In the genomic region with DNA sequence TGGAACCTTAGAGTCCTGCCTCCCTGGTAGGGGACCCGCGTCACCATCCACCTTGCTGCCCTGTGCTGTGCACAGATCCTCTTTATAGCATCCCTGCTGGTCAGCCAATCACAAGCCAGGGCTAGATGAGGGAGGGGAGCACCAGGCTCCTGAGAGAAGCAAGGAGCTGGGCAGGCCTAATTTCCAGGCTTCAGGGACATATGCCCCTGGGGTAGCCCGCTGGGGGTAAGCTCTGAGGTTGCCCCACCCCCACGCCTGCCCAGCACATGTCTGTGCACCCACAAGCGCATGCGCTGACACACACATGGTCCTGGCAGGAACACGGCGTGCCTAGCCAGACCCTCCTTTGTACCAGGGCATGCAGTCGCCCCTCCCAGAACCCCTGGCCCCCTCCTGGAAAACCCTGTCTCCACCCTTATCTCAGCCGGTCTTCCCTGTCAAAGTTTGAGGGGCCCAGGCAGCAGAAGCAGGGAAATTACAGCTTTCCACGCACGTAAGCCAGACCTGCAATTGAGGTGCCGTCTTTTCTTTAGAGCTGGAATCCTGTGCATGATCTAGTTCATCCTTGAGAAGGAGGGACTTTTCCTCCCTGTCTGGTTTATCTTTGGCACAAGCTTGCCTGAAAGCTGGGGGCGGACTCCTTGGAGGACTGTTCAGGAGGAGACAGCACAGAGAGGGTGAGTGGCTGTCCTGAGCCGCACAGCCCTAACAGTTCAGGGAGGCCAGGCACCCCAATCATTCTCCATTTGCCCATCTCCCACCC, we compare ENCODE assay signal across 23 cellular contexts. TPM values are rescaled to one million over a fixed set of nuclear protein-coding genes. Genes with fewer than 3 reads are reported as not detected.
DNase-seq lines count a peak whose midpoint lies in the region; ATAC-seq, FAIRE-seq and TF ChIP-seq lines count a peak whose summit lies in the region.
"Had no signal": no experiment of that assay in that cellular context is flagged by ENCODE, and none has a peak within 500 bp of the region (broad histone marks: within the 10 kb centered on the region; RNA-seq: fewer than 3 reads in every experiment).

No MANE protein-coding gene starts in this region.

- no peaks in the 10 kb centered on the region for H3K4me1 ChIP-seq in Peyer's patch
- H3K4me1 ChIP-seq in kidney (ENCODE audit: control insufficient read depth in 1 of 2, insufficient read depth in 1 of 2, low read depth in 1 of 2, low read length in 2 of 2), result no peaks in the 10 kb centered on the region
- H3K4me1 ChIP-seq: stomach had no signal

- TF ChIP-seq POLR2A in Peyer's patch (IDR thresholded peaks at IDR 0.05), result no peak

- DNase-seq in activated T-cell treated with anti-CD3 and anti-CD28 coated beads, Interleukin-2, amount 50 U/mL, for 1 hour, result peak; percentile 16
- DNase-seq in activated T-cell treated with anti-CD3 and anti-CD28 coated beads, Interleukin-2, amount 50 U/mL, for 48 hours, result no peak
- DNase-seq in Peyer's patch (peak in 2 of 3 donors; percentile 29 to 35), kidney (peak; percentile 35), putamen (ENCODE audit: low spot score) (peak; percentile 33), NAMALWA (ENCODE audit: low spot score) (no peak)
- DNase-seq: ACHN; activated effector memory CD4-positive, alpha-beta T cell treated with anti-CD3 and anti-CD28 coated beads, Interleukin-2, amount 50 U/mL, for 16 hours; cortex of kidney; DMS79; mesendoderm; NCI-H1930; NCI-H345; stomach; SW 1271 had no signal

- no peak for FAIRE-seq in kidney (lab: Jason Lieb, UNC)
- FAIRE-seq: urothelium cell line had no signal

- intact Hi-C loops in kidney (cut with DNase I), result no loop called here

- H3K27ac ChIP-seq in Peyer's patch (no peak overlapping the region), kidney (ENCODE audit: low read depth in 2 of 2, low read length in 2 of 2) (no peak overlapping the region)
- H3K27ac ChIP-seq: right atrium auricular region, stomach had no signal

- H3K9ac ChIP-seq in kidney (ENCODE audit: low read length in 2 of 2), result no peak overlapping the region

- no peak overlapping the region for H3K4me3 ChIP-seq in Peyer's patch
- H3K4me3 ChIP-seq in kidney (ENCODE audit: low read length in 2 of 2), result no peak overlapping the region
- H3K4me3 ChIP-seq: GM23338, right atrium auricular region, stomach had no signal

- H3K9me3 ChIP-seq in Peyer's patch, result no peaks in the 10 kb centered on the region
- H3K9me3 ChIP-seq in kidney (ENCODE audit: control insufficient read depth in 1 of 2, low read length in 2 of 2), result no peaks in the 10 kb centered on the region
- H3K9me3 ChIP-seq: right atrium auricular region, stomach had no signal

- TF ChIP-seq CTCF in Peyer's patch (IDR thresholded peaks at IDR 0.05), result no peak
- no peak for TF ChIP-seq CTCF in kidney (IDR thresholded peaks at IDR 0.05; ENCODE audit: borderline replicate concordance, extremely low read depth, insufficient read depth)

- H3K36me3 ChIP-seq in Peyer's patch (no peaks in the 10 kb centered on the region), kidney (ENCODE audit: control insufficient read depth in 1 of 2, insufficient read depth in 2 of 2, low read length in 2 of 2) (no peaks in the 10 kb centered on the region)
- H3K36me3 ChIP-seq: right atrium auricular region, stomach had no signal

- ATAC-seq in GM19035 (IDR thresholded peaks at IDR 0.05; ENCODE audit: unreplicated experiment) (no peak), HG03045 (IDR thresholded peaks at IDR 0.05; ENCODE audit: unreplicated experiment) (no peak)
- ATAC-seq: GM23338 had no signal

- H3K27me3 ChIP-seq in Peyer's patch, result no peaks in the 10 kb centered on the region
- H3K27me3 ChIP-seq: right atrium auricular region had no signal

RNA-seq across cellular contexts. Expression of gene SSTR3, which starts 2.1 kb away (rescaled TPM):
- not detected for total RNA-seq in Peyer's patch
- 0.13 TPM for total RNA-seq in kidney
- 0.56 TPM for polyA plus RNA-seq in kidney (ENCODE audit: insufficient read depth, low read depth, low replicate concordance)
- total RNA-seq: fibroblast of villous mesenchyme, kidney epithelial cell, right atrium auricular region had no signal
- polyA plus RNA-seq: GM23338, neural cell had no signal

RNA-seq across cellular contexts. Expression of gene C1QTNF6, which starts 22.2 kb away (rescaled TPM):
- total RNA-seq in Peyer's patch (1 to 10 TPM; 3.9 to 9.4 (median 5.9) TPM), kidney (8.0 TPM)
- 3.2 TPM for polyA plus RNA-seq in kidney (ENCODE audit: insufficient read depth, low read depth, low replicate concordance)

RNA-seq across cellular contexts. Expression of gene RAC2, which starts 33.8 kb away (rescaled TPM):
- total RNA-seq in Peyer's patch, result 100 to 1,000 TPM in 1 of 4 donors, 10 to 100 TPM in 3; 10.0 to 124 (median 20.6) TPM
- total RNA-seq in kidney, result 38.6 TPM
- 4.5 TPM for polyA plus RNA-seq in kidney (ENCODE audit: insufficient read depth, low read depth, low replicate concordance)
- polyA plus RNA-seq: neural cell had no signal

Comparison
In these comparisons a context has a peak if more than half of its experiments do, and no peak if none do; other contexts are left out.
1. DNase-seq: peak in activated T-cell treated with anti-CD3 and anti-CD28 coated beads, Interleukin-2, amount 50 U/mL, for 1 hour (single experiment), Peyer's patch (2 of 3), kidney (single experiment) and putamen (single experiment); none in activated T-cell treated with anti-CD3 and anti-CD28 coated beads, Interleukin-2, amount 50 U/mL, for 48 hours (0 of 2) and NAMALWA (single experiment).